Comparison of ENCODE assay signal across 8 cellular contexts in genomic region chr14:23910081-23910875, GRCh38. TPM values are rescaled to one million over a fixed set of nuclear protein-coding genes. Genes with fewer than 3 reads are reported as not detected.
A peak's percentile ranks its signal among the peaks of the same experiment; 100 is the strongest.
DNase-seq lines count a peak whose midpoint lies in the region; ATAC-seq and TF ChIP-seq lines count a peak whose summit lies in the region.

No MANE protein-coding gene starts in this region.

- peaks cover 3% of the 10 kb centered on the region for H3K4me1 Mint-ChIP-seq in activated CD4-positive, alpha-beta T cell treated with anti-CD3 and anti-CD28 coated beads, Interleukin-2, amount 10 ng/mL, durations not matched to agents 24 days and 14 days

- H3K27me3 ChIP-seq in Loucy (ENCODE audit: insufficient read depth, low read length, poor library complexity, severe bottlenecking) (no peaks in the 10 kb centered on the region), psoas muscle (ENCODE audit: insufficient read depth in 3 of 3, low read length in 2 of 3) (no peaks in the 10 kb centered on the region)

- peak; percentile 67 for DNase-seq in activated CD4-positive, alpha-beta T cell treated with anti-CD3 and anti-CD28 coated beads, Interleukin-2, amount 10 ng/mL, durations not matched to agents 24 days and 14 days
- no peak for DNase-seq in activated CD4-positive, alpha-beta T cell treated with anti-CD3 and anti-CD28 coated beads for 1 hour
- DNase-seq in fibroblast of villous mesenchyme (ENCODE audit: low read depth), result peak; percentile 54
- no peak for DNase-seq in psoas muscle
- DNase-seq in SKM-1 treated with dmso at 0.1 percent for 144 hours (lab: John Stamatoyannopoulos, UW; ENCODE audit: unreplicated experiment), result no peak

- intact Hi-C loops in activated CD4-positive, alpha-beta T cell treated with anti-CD3 and anti-CD28 coated beads, Interleukin-2, amount 10 ng/mL, durations not matched to agents 24 days and 14 days (cut with micrococcal nuclease), result loop anchor here (5.0 kb wide), 1 partner anchor 183 kb away; no protein-coding TSS in a partner anchor
- intact Hi-C loops in psoas muscle (cut with DNase I), result no loop called here

- H3K4me3 ChIP-seq in Loucy (ENCODE audit: low read length, poor library complexity, severe bottlenecking), result no peak overlapping the region
- H3K4me3 ChIP-seq in fibroblast of villous mesenchyme (ENCODE audit: low read depth, low read length), result no peak overlapping the region
- H3K4me3 ChIP-seq in psoas muscle, result no peak overlapping the region

- no peaks in the 10 kb centered on the region for H3K36me3 Mint-ChIP-seq in activated CD4-positive, alpha-beta T cell treated with anti-CD3 and anti-CD28 coated beads, Interleukin-2, amount 10 ng/mL, durations not matched to agents 24 days and 14 days (ENCODE audit: low read depth)

- H3K9me3 ChIP-seq in Loucy (ENCODE audit: insufficient read depth, low read depth, low read length) (no peaks in the 10 kb centered on the region), psoas muscle (no peaks in the 10 kb centered on the region)

- H3K9me2 ChIP-seq in Loucy (replicated peaks; ENCODE audit: low read depth, low read length), result no peaks in the 10 kb centered on the region

- no peak overlapping the region for H3K27ac Mint-ChIP-seq in activated CD4-positive, alpha-beta T cell treated with anti-CD3 and anti-CD28 coated beads, Interleukin-2, amount 10 ng/mL, durations not matched to agents 24 days and 14 days

- peaks cover 10% of the 10 kb centered on the region for H3K27me3 Mint-ChIP-seq in activated CD4-positive, alpha-beta T cell treated with anti-CD3 and anti-CD28 coated beads, Interleukin-2, amount 10 ng/mL, durations not matched to agents 24 days and 14 days

- H3K9ac ChIP-seq in Loucy (ENCODE audit: low read depth, low read length, poor library complexity, severe bottlenecking), result no peak overlapping the region

- H3K9me3 Mint-ChIP-seq in activated CD4-positive, alpha-beta T cell treated with anti-CD3 and anti-CD28 coated beads, Interleukin-2, amount 10 ng/mL, durations not matched to agents 24 days and 14 days, result no peaks in the 10 kb centered on the region

- H3K36me3 ChIP-seq in Loucy (ENCODE audit: insufficient read depth, low read length), result no peaks in the 10 kb centered on the region
- no peaks in the 10 kb centered on the region for H3K36me3 ChIP-seq in psoas muscle (ENCODE audit: insufficient read depth in 1 of 2, low read depth in 1 of 2)

- H4K20me1 ChIP-seq in Loucy (ENCODE audit: insufficient read depth, low read length, poor library complexity, severe bottlenecking), result no peaks in the 10 kb centered on the region

- peak; percentile 99 for ATAC-seq in SK-N-SH treated with all-trans-retinoic acid at 6 μM for 48 hours
- ATAC-seq in psoas muscle, result peak in 2 of 4 donors; percentile 39 to 81
- ATAC-seq in GM18909 (IDR thresholded peaks at IDR 0.05; ENCODE audit: poor library complexity, unreplicated experiment), result no peak

- H3K79me2 ChIP-seq in Loucy (ENCODE audit: insufficient read depth, low read length), result no peaks in the 10 kb centered on the region

- TF ChIP-seq CTCF in Loucy (conservative IDR thresholded peaks at IDR 0.05; ENCODE audit: low read length), result peak; percentile 86
- peak; percentile 94 for TF ChIP-seq CTCF in fibroblast of villous mesenchyme (IDR thresholded peaks at IDR 0.05; ENCODE audit: insufficient read depth, low read depth, low read length)
- peak; percentile 41 for TF ChIP-seq CTCF in psoas muscle (IDR thresholded peaks at IDR 0.05)

- H3F3A ChIP-seq in Loucy (ENCODE audit: low read depth), result no peaks in the 10 kb centered on the region

- no peak overlapping the region for H3K4me3 Mint-ChIP-seq in activated CD4-positive, alpha-beta T cell treated with anti-CD3 and anti-CD28 coated beads, Interleukin-2, amount 10 ng/mL, durations not matched to agents 24 days and 14 days

- no peak overlapping the region for H3K27ac ChIP-seq in psoas muscle

- H3K4me2 ChIP-seq in Loucy (ENCODE audit: low read depth, low read length, poor library complexity, severe bottlenecking), result no peak overlapping the region

- H2AFZ ChIP-seq in Loucy (ENCODE audit: low read length), result no peak overlapping the region

- H3K4me1 ChIP-seq in Loucy (ENCODE audit: insufficient read depth, low read length, poor library complexity, severe bottlenecking), result no peaks in the 10 kb centered on the region
- no peaks in the 10 kb centered on the region for H3K4me1 ChIP-seq in psoas muscle

- WGBS in psoas muscle, 3 donors, result 61 to 67% (median 63%) methylated on average over 7 of the region's 7 CpGs

TF ChIP-seq in SK-N-SH treated with all-trans-retinoic acid at 6 μM for 48 hours, 23 proteins besides CTCF, POLR2A, EP300 and RAD21:
- TF ChIP-seq ZFP3 (CRISPR knock-in tag; IDR thresholded peaks at IDR 0.05) (peak; percentile 73; the same call in 1 of the 2 replicates), PPARA (CRISPR knock-in tag; IDR thresholded peaks at IDR 0.05; ENCODE audit: borderline replicate concordance) (no peak), ZNF70 (CRISPR knock-in tag; IDR thresholded peaks at IDR 0.05) (no peak), CSRNP3 (CRISPR knock-in tag; IDR thresholded peaks at IDR 0.05) (no peak), TCF4 (CRISPR knock-in tag; IDR thresholded peaks at IDR 0.05; ENCODE audit: borderline replicate concordance) (no peak)
- TF ChIP-seq, protein P1, sequence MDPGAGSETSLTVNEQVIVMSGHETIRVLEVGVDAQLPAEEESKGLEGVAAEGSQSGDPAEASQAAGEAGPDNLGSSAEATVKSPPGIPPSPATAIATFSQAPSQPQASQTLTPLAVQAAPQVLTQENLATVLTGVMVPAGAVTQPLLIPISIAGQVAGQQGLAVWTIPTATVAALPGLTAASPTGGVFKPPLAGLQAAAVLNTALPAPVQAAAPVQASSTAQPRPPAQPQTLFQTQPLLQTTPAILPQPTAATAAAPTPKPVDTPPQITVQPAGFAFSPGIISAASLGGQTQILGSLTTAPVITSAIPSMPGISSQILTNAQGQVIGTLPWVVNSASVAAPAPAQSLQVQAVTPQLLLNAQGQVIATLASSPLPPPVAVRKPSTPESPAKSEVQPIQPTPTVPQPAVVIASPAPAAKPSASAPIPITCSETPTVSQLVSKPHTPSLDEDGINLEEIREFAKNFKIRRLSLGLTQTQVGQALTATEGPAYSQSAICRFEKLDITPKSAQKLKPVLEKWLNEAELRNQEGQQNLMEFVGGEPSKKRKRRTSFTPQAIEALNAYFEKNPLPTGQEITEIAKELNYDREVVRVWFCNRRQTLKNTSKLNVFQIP (CRISPR knock-in tag; IDR thresholded peaks at IDR 0.05; ENCODE audit: borderline replicate concordance, low read depth), result no peak
TF ChIP-seq in SK-N-SH treated with all-trans-retinoic acid at 6 μM for 48 hours: peak in this region for 1.

RNA-seq across cellular contexts. Expression of gene DHRS4, which starts 43.3 kb away (rescaled TPM):
- total RNA-seq in activated CD4-positive, alpha-beta T cell treated with anti-CD3 and anti-CD28 coated beads, Interleukin-2, amount 10 ng/mL, durations not matched to agents 24 days and 14 days, result 17.6 and 18.2 TPM in 2 replicates
- total RNA-seq in fibroblast of villous mesenchyme (38.3 and 39.7 TPM in 2 replicates), psoas muscle (10 to 100 TPM; 24.6 to 57.3 (median 39.5) TPM)
- polyA plus RNA-seq in psoas muscle, result 10 to 100 TPM; 18.9 to 76.7 (median 39.0) TPM

Comparison
In these comparisons a context has a peak if more than half of its experiments do, and no peak if none do; other contexts are left out.
1. DNase-seq: peak in activated CD4-positive, alpha-beta T cell treated with anti-CD3 and anti-CD28 coated beads, Interleukin-2, amount 10 ng/mL, durations not matched to agents 24 days and 14 days (single experiment) and fibroblast of villous mesenchyme (single experiment); none in activated CD4-positive, alpha-beta T cell treated with anti-CD3 and anti-CD28 coated beads for 1 hour (single experiment), psoas muscle (0 of 2) and SKM-1 treated with dmso at 0.1 percent for 144 hours (single experiment).
2. CTCF ChIP-seq: peak in every context shown above with its lines; median percentile 94 in fibroblast of villous mesenchyme; 86 in Loucy; 41 in psoas muscle.